21 cellular contexts compared by ENCODE assay signal in genomic region chrX:31397119-31397518, GRCh38.
A peak's percentile ranks its signal among the peaks of the same experiment; 100 is the strongest.
DNase-seq lines count a peak whose midpoint lies in the region; ATAC-seq, FAIRE-seq and TF ChIP-seq lines count a peak whose summit lies in the region.
"Had no signal": no experiment of that assay in that cellular context is flagged by ENCODE, and none has a peak within 500 bp of the region (broad histone marks: within the 10 kb centered on the region; RNA-seq: fewer than 3 reads in every experiment).

No MANE protein-coding gene starts in this region.

- peak overlapping the region; percentile 57 for H3K4me2 ChIP-seq in astrocyte (ENCODE audit: low read length)
- H3K4me2 ChIP-seq in mesendoderm (ENCODE audit: low read length) = no peak overlapping the region

- no peak overlapping the region for H3K9ac ChIP-seq in astrocyte (ENCODE audit: low read length)
- H3K9ac ChIP-seq in mesendoderm (ENCODE audit: low read length) = no peak overlapping the region

- no peak overlapping the region for H3K18ac ChIP-seq in mesendoderm (ENCODE audit: low read length)

- H3K36me3 ChIP-seq in astrocyte (ENCODE audit: insufficient read depth, low read length) (no peaks in the 10 kb centered on the region), mesendoderm (ENCODE audit: control insufficient read depth, insufficient read depth, low read length) (no peaks in the 10 kb centered on the region)
- H3K36me3 ChIP-seq: prostate gland, uterus had no signal

- no peak overlapping the region for H3K4me3 Mint-ChIP-seq in astrocyte (ENCODE audit: unreplicated experiment)
- H3K4me3 Mint-ChIP-seq: activated CD4-positive, alpha-beta memory T cell treated with anti-CD3 and anti-CD28 coated beads, Interleukin-2, amount 10 ng/mL, durations not matched to agents 7 days and 5 days; activated naive CD8-positive, alpha-beta T cell treated with anti-CD3 and anti-CD28 coated beads for 36 hours; nephron; stimulated activated naive CD8-positive, alpha-beta T cell treated with anti-CD3 and anti-CD28 coated beads, Interleukin-15, Interleukin-2, amounts not matched to agents 100 ng/mL and 50 ng/mL, for 24 hours had no signal

- no peak overlapping the region for H2BK5ac ChIP-seq in mesendoderm (ENCODE audit: low read length)

- H3K36me3 Mint-ChIP-seq in astrocyte (ENCODE audit: low read depth, unreplicated experiment) = no peaks in the 10 kb centered on the region
- H3K36me3 Mint-ChIP-seq: activated naive CD8-positive, alpha-beta T cell treated with anti-CD3 and anti-CD28 coated beads for 36 hours had no signal

- H3K4me1 ChIP-seq in astrocyte (ENCODE audit: insufficient read depth, low read length) = peaks cover 8% of the 10 kb centered on the region
- H3K4me1 ChIP-seq in mesendoderm (ENCODE audit: control insufficient read depth, low read depth, low read length) = no peaks in the 10 kb centered on the region
- H3K4me1 ChIP-seq: prostate gland, uterus had no signal

- no peak for ATAC-seq in GM19395 (IDR thresholded peaks at IDR 0.05; ENCODE audit: unreplicated experiment)

- no peak overlapping the region for H3K56ac ChIP-seq in mesendoderm (ENCODE audit: low read length)

- H3K9me3 ChIP-seq in astrocyte (ENCODE audit: insufficient read depth, low read depth, low read length) = no peaks in the 10 kb centered on the region
- H3K9me3 ChIP-seq: prostate gland, uterus had no signal

- WGBS in mesendoderm (ENCODE audit: extremely low coverage, insufficient coverage, low lambda C conversion rate) = no CpG with 5 or more reads among the region's 3 CpGs

- H3K23ac ChIP-seq in mesendoderm (ENCODE audit: low read length) = no peak overlapping the region

- no peaks in the 10 kb centered on the region for H3K79me2 ChIP-seq in astrocyte (ENCODE audit: insufficient read depth, low read length)
- H3K79me2 ChIP-seq in mesendoderm (ENCODE audit: control insufficient read depth, insufficient read depth, low read length) = no peaks in the 10 kb centered on the region

- DNase-seq in AG08396 (ENCODE audit: low spot score) = peak; percentile 12
- DNase-seq in HS-27A (ENCODE audit: low read depth) = peak; percentile 11
- peak; percentile 65 for DNase-seq in astrocyte (ENCODE audit: low read depth)
- DNase-seq in mesendoderm = no peak
- no peak for DNase-seq in dedifferentiated amniotic fluid mesenchymal stem cell (ENCODE audit: extremely low spot score)
- no peak for DNase-seq in stimulated activated CD8-positive, alpha-beta memory T cell treated with anti-CD3 and anti-CD28 coated beads, Interleukin-4, amount 100 ng/mL, for 48 hours
- DNase-seq: activated CD4-positive, alpha-beta memory T cell treated with anti-CD3 and anti-CD28 coated beads, Interleukin-2, amount 10 ng/mL, durations not matched to agents 7 days and 5 days; activated naive CD8-positive, alpha-beta T cell treated with anti-CD3 and anti-CD28 coated beads for 36 hours; activated T-cell treated with anti-CD3 and anti-CD28 coated beads, Interleukin-2, amount 50 U/mL, for 48 hours; caudate nucleus; effector CD8-positive, alpha-beta T cell; foreskin melanocyte; NCI-H2171; RPMI8226; uterus had no signal

- no peaks in the 10 kb centered on the region for H4K20me1 ChIP-seq in astrocyte (ENCODE audit: insufficient read depth, low read length)

- no peak overlapping the region for H3K4ac ChIP-seq in mesendoderm (ENCODE audit: low read depth, low read length)

- H3K9me3 Mint-ChIP-seq in astrocyte (ENCODE audit: unreplicated experiment) = no peaks in the 10 kb centered on the region
- H3K9me3 Mint-ChIP-seq: activated CD4-positive, alpha-beta memory T cell treated with anti-CD3 and anti-CD28 coated beads, Interleukin-2, amount 10 ng/mL, durations not matched to agents 7 days and 5 days; activated naive CD8-positive, alpha-beta T cell treated with anti-CD3 and anti-CD28 coated beads for 36 hours; stimulated activated naive CD8-positive, alpha-beta T cell treated with anti-CD3 and anti-CD28 coated beads, Interleukin-15, Interleukin-2, amounts not matched to agents 100 ng/mL and 50 ng/mL, for 24 hours had no signal

- no peaks in the 10 kb centered on the region for H3K27me3 ChIP-seq in astrocyte (ENCODE audit: insufficient read depth, low read length)
- no peaks in the 10 kb centered on the region for H3K27me3 ChIP-seq in mesendoderm (ENCODE audit: insufficient read depth, low read length, poor library complexity)
- H3K27me3 ChIP-seq: uterus had no signal

- H3K4me1 Mint-ChIP-seq in astrocyte (ENCODE audit: low read depth, unreplicated experiment) = peaks cover 3% of the 10 kb centered on the region
- H3K4me1 Mint-ChIP-seq: activated CD4-positive, alpha-beta memory T cell treated with anti-CD3 and anti-CD28 coated beads, Interleukin-2, amount 10 ng/mL, durations not matched to agents 7 days and 5 days; activated naive CD8-positive, alpha-beta T cell treated with anti-CD3 and anti-CD28 coated beads for 36 hours; nephron had no signal

- H4K5ac ChIP-seq in mesendoderm (ENCODE audit: low read length) = no peak overlapping the region

- no peak for TF ChIP-seq CTCF in astrocyte (IDR thresholded peaks at IDR 0.05; ENCODE audit: insufficient read depth, low read depth, low read length)

- H2BK120ac ChIP-seq in mesendoderm (ENCODE audit: low read depth, low read length) = no peak overlapping the region

- H2AFZ ChIP-seq in astrocyte (ENCODE audit: low read depth, low read length) = no peak overlapping the region

- no peak overlapping the region for H4K8ac ChIP-seq in mesendoderm (ENCODE audit: low read depth, low read length)

- H3K27me3 Mint-ChIP-seq in astrocyte (ENCODE audit: low read depth, unreplicated experiment) = no peaks in the 10 kb centered on the region
- H3K27me3 Mint-ChIP-seq: activated CD4-positive, alpha-beta memory T cell treated with anti-CD3 and anti-CD28 coated beads, Interleukin-2, amount 10 ng/mL, durations not matched to agents 7 days and 5 days; activated naive CD8-positive, alpha-beta T cell treated with anti-CD3 and anti-CD28 coated beads for 36 hours; stimulated activated naive CD8-positive, alpha-beta T cell treated with anti-CD3 and anti-CD28 coated beads, Interleukin-15, Interleukin-2, amounts not matched to agents 100 ng/mL and 50 ng/mL, for 24 hours had no signal

- H3K27ac ChIP-seq in astrocyte (ENCODE audit: low read depth, low read length) = peak overlapping the region; percentile 42
- no peak overlapping the region for H3K27ac ChIP-seq in mesendoderm (ENCODE audit: low read depth, low read length)
- H3K27ac ChIP-seq: prostate gland, uterus had no signal

- no peaks in the 10 kb centered on the region for H3K79me1 ChIP-seq in mesendoderm (ENCODE audit: low read length)

- H3K4me3 ChIP-seq in astrocyte (ENCODE audit: insufficient read depth, low read depth, low read length) = no peak overlapping the region
- H3K4me3 ChIP-seq in mesendoderm (ENCODE audit: low read length) = no peak overlapping the region
- H3K4me3 ChIP-seq: lung, prostate gland, uterus had no signal

- H2BK15ac ChIP-seq in mesendoderm (replicated peaks; ENCODE audit: low read depth) = no peak overlapping the region

- no peak overlapping the region for H3K27ac Mint-ChIP-seq in astrocyte (ENCODE audit: unreplicated experiment)
- H3K27ac Mint-ChIP-seq: activated CD4-positive, alpha-beta memory T cell treated with anti-CD3 and anti-CD28 coated beads, Interleukin-2, amount 10 ng/mL, durations not matched to agents 7 days and 5 days; activated naive CD8-positive, alpha-beta T cell treated with anti-CD3 and anti-CD28 coated beads for 36 hours; nephron; stimulated activated naive CD8-positive, alpha-beta T cell treated with anti-CD3 and anti-CD28 coated beads, Interleukin-15, Interleukin-2, amounts not matched to agents 100 ng/mL and 50 ng/mL, for 24 hours had no signal

- peak; percentile 99 for FAIRE-seq in astrocyte (lab: Jason Lieb, UNC)
- FAIRE-seq in islet of Langerhans (lab: Jason Lieb, UNC) = peak; percentile 93

- H2AK5ac ChIP-seq in mesendoderm (ENCODE audit: low read length) = no peak overlapping the region

Comparison
In these comparisons a context has a peak if more than half of its experiments do, and no peak if none do; other contexts are left out.
1. DNase-seq: peak in AG08396 (single experiment), HS-27A (single experiment) and astrocyte (single experiment); none in mesendoderm (single experiment), dedifferentiated amniotic fluid mesenchymal stem cell (single experiment) and stimulated activated CD8-positive, alpha-beta memory T cell treated with anti-CD3 and anti-CD28 coated beads, Interleukin-4, amount 100 ng/mL, for 48 hours (single experiment).